Comparison of ENCODE assay signal across 22 cellular contexts in genomic region chrX:154030715-154031305, GRCh38. TPM values are rescaled to one million over a fixed set of nuclear protein-coding genes. Genes with fewer than 3 reads are reported as not detected.
DNase-seq lines count a peak whose midpoint lies in the region; ATAC-seq, FAIRE-seq and TF ChIP-seq lines count a peak whose summit lies in the region.
"Had no signal": no experiment of that assay in that cellular context is flagged by ENCODE, and none has a peak within 500 bp of the region (broad histone marks: within the 10 kb centered on the region; RNA-seq: fewer than 3 reads in every experiment).

No MANE protein-coding gene starts in this region.

- peaks cover 8% of the 10 kb centered on the region for H3K79me2 ChIP-seq in endothelial cell of umbilical vein (ENCODE audit: control insufficient read depth, insufficient read depth, low read length)

- H3K9me3 ChIP-seq in Panc1 (ENCODE audit: control insufficient read depth, insufficient read depth, low read depth, low read length) (no peaks in the 10 kb centered on the region), endothelial cell of umbilical vein (replicated peaks; ENCODE audit: control insufficient read depth, insufficient read depth, low read length) (no peaks in the 10 kb centered on the region)
- H3K9me3 ChIP-seq: SK-N-SH had no signal

- no peak for ATAC-seq in Panc1

- H3K4me3 ChIP-seq in Panc1 (ENCODE audit: low read depth in 2 of 2, low read length in 2 of 2) (no peak overlapping the region), endothelial cell of umbilical vein (replicated peaks in 1 of 3; ENCODE audit: insufficient read depth in 1 of 3, low read depth in 1 of 3, low read length in 3 of 3) (no peak overlapping the region)

- FAIRE-seq in endothelial cell of umbilical vein (lab: Jason Lieb, UNC) = no peak
- FAIRE-seq: GM18507, H54, RCC 7860 had no signal

- no peaks in the 10 kb centered on the region for H4K20me1 ChIP-seq in endothelial cell of umbilical vein (replicated peaks; ENCODE audit: control insufficient read depth, extremely low read depth, insufficient read depth, low read length)

- in situ Hi-C loops in Panc1 (cut with HindIII; ENCODE audit: low pct_unique_long_range_greater_than_20kb, low sequenced_read_pairs) (no loop called here), GM13976 (cut with MboI; ENCODE audit: low sequenced_read_pairs, unreplicated experiment) (no loop called here)

- H3K27me3 ChIP-seq in Panc1 (ENCODE audit: control insufficient read depth, insufficient read depth, low read length) (no peaks in the 10 kb centered on the region), endothelial cell of umbilical vein (ENCODE audit: control insufficient read depth in 2 of 2, insufficient read depth in 2 of 2, low read length in 2 of 2) (no peaks in the 10 kb centered on the region)

- no peak overlapping the region for H3K4me2 ChIP-seq in endothelial cell of umbilical vein (ENCODE audit: insufficient read depth, low read length)
- H3K4me2 ChIP-seq: SK-N-SH had no signal

- intact Hi-C loops in Panc1 (cut with micrococcal nuclease; ENCODE audit: unreplicated experiment) = no loop called here
- intact Hi-C loops in endothelial cell of umbilical vein (cut with micrococcal nuclease) = no loop called here

- no peaks in the 10 kb centered on the region for H3K9me1 ChIP-seq in endothelial cell of umbilical vein (replicated peaks; ENCODE audit: control insufficient read depth, extremely low read depth, insufficient read depth, low read length)

- no peaks in the 10 kb centered on the region for H3K4me1 ChIP-seq in Panc1 (ENCODE audit: control insufficient read depth, insufficient read depth, low read length)
- H3K4me1 ChIP-seq in endothelial cell of umbilical vein (ENCODE audit: control insufficient read depth, extremely low read depth, insufficient read depth, low read length) = no peaks in the 10 kb centered on the region

- H3K36me3 ChIP-seq in Panc1 (ENCODE audit: control insufficient read depth, insufficient read depth, low read length) = no peaks in the 10 kb centered on the region; the same call in 1 of the 2 replicates
- H3K36me3 ChIP-seq in endothelial cell of umbilical vein (ENCODE audit: control insufficient read depth in 2 of 2, extremely low read depth in 1 of 2, insufficient read depth in 2 of 2, low read length in 2 of 2) = peaks cover 0 to 23% of the 10 kb centered on the region in 2 experiments

- no peak overlapping the region for H3K9ac ChIP-seq in endothelial cell of umbilical vein (replicated peaks; ENCODE audit: extremely low read depth, insufficient read depth, low read length)
- H3K9ac ChIP-seq: SK-N-SH had no signal

- BruUV-seq in Panc1 (replicated peaks; lab: Mats Ljungman, UMichigan) = TSS peak; percentile 53
- TSS peak; percentile 3 for BruUV-seq in endothelial cell of umbilical vein (replicated peaks; lab: Mats Ljungman, UMichigan)

- dilution Hi-C loops in endothelial cell of umbilical vein (cut with MboI; ENCODE audit: extremely low pct_ligation_motif_present, low sequenced_read_pairs) = no loop called here

- H3K27ac ChIP-seq in Panc1 (ENCODE audit: low read length) = no peak overlapping the region
- no peak overlapping the region for H3K27ac ChIP-seq in endothelial cell of umbilical vein (ENCODE audit: insufficient read depth, low read depth, low read length)
- H3K27ac ChIP-seq in substantia nigra (ENCODE audit: low read depth, low read length, poor library complexity, severe bottlenecking) = peak overlapping the region; percentile 72
- H3K27ac ChIP-seq: C4-2B, HL-60 had no signal

- CTCF ChIA-PET in Panc1 (lab: Charles Lee) = no interaction called here
- CTCF ChIA-PET in endothelial cell of umbilical vein (lab: Charles Lee) = no interaction called here

- no peak for TF ChIP-seq POLR2A in endothelial cell of umbilical vein (IDR thresholded peaks at IDR 0.05; ENCODE audit: low read depth, low read length)

- TF ChIP-seq CTCF in Panc1 (IDR thresholded peaks at IDR 0.05) (no peak), endothelial cell of umbilical vein (IDR thresholded peaks at IDR 0.05; ENCODE audit: extremely low read depth in 1 of 2, insufficient read depth in 1 of 2, low read depth in 1 of 2, low read length in 2 of 2) (no peak), GM13976 (IDR thresholded peaks at IDR 0.05; ENCODE audit: borderline replicate concordance, control extremely low read depth, extremely low read depth, insufficient read depth, missing control alignments) (no peak)

- DNase-seq in ELF-1 (ENCODE audit: low read depth, low spot score) (peak; percentile 44), Panc1 (ENCODE audit: low read depth, low spot score) (no peak), endothelial cell of umbilical vein (ENCODE audit: low read depth, low spot score) (no peak), substantia nigra (lab: John Stamatoyannopoulos, UW) (no peak), NCI-H748 treated with DMSO at 0.1 percent for 48 hours (lab: John Stamatoyannopoulos, UW) (no peak), CD1c-positive myeloid dendritic cell (ENCODE audit: extremely low spot score) (no peak), GM13976 (ENCODE audit: low spot score) (no peak)
- DNase-seq: DMS153; DND-41; NCI-H1092 treated with DMSO at 0.1 percent for 48 hours; NCI-H1436; NCI-H187; NCI-H524; NCI-H82; NK-92 treated with Interleukin-12 subunit alpha and Interleukin-12 subunit beta, amount 100 ng/mL, for 24 hours; SK-N-SH; SW 1271 had no signal

- POLR2A ChIA-PET in Panc1 (lab: Charles Lee) = interaction anchor here (0.6 kb wide), 1 partner anchor 13 kb away, joined by 4 read pairs; no protein-coding TSS in a partner anchor
- POLR2A ChIA-PET in endothelial cell of umbilical vein (lab: Charles Lee) = no interaction called here

- no peak overlapping the region for H2AFZ ChIP-seq in endothelial cell of umbilical vein (ENCODE audit: low read depth, low read length)

TF ChIP-seq in endothelial cell of umbilical vein, 7 proteins besides CTCF, POLR2A, EP300 and RAD21:
- TF ChIP-seq FOS (IDR thresholded peaks at IDR 0.05; ENCODE audit: borderline replicate concordance, insufficient read depth, low read length) (no peak), MYC (IDR thresholded peaks at IDR 0.05; ENCODE audit: low read depth, low read length) (no peak), JUN (IDR thresholded peaks at IDR 0.05; ENCODE audit: borderline replicate concordance, insufficient read depth, insufficient read length, low read depth) (no peak), EZH2 (IDR thresholded peaks at IDR 0.05; ENCODE audit: borderline replicate concordance, low read depth, low read length, severe bottlenecking) (no peak), GATA2 (IDR thresholded peaks at IDR 0.05; ENCODE audit: insufficient read depth, insufficient read length, low read depth, low read length) (no peak)
TF ChIP-seq in endothelial cell of umbilical vein: peak in this region for 0.

RNA-seq across cellular contexts. Expression of gene IRAK1, which starts 11.1 kb away (rescaled TPM):
- total RNA-seq in Panc1 (2021; ENCODE audit: unreplicated experiment) (432 TPM), endothelial cell of umbilical vein (136 and 138 TPM in 2 replicates)
- polyA plus RNA-seq in Panc1 (2012; ENCODE audit: insufficient read length) = 588 TPM
- 63.6 and 74.7 TPM in 2 replicates for polyA plus RNA-seq in endothelial cell of umbilical vein
- polyA plus RNA-seq in endothelial cell of umbilical vein (2011; cell fraction: cytosol; rRNA removed) = 61.2 and 72.6 TPM in 2 replicates
- polyA plus RNA-seq in endothelial cell of umbilical vein (2011; cell fraction: nucleus; rRNA removed) = 58.0 and 67.1 TPM in 2 replicates
- 139 and 171 TPM in 2 replicates for polyA plus RNA-seq in endothelial cell of umbilical vein (2012)
- polyA minus RNA-seq in endothelial cell of umbilical vein = 59.6 and 74.0 TPM in 2 replicates
- 227 TPM for polyA minus RNA-seq in endothelial cell of umbilical vein (2011; cell fraction: cytosol; rRNA and poly(A)+ RNA removed)
- polyA minus RNA-seq in endothelial cell of umbilical vein (2011; cell fraction: nucleus; rRNA and poly(A)+ RNA removed) = 21.2 and 30.2 TPM in 2 replicates

RNA-seq across cellular contexts. Expression of gene TMEM187, which starts 58.3 kb away (rescaled TPM):
- 15.7 TPM for total RNA-seq in Panc1 (2021; ENCODE audit: unreplicated experiment)
- polyA plus RNA-seq in Panc1 (2012; ENCODE audit: insufficient read length) = 19.7 TPM
- 2.6 and 4.1 TPM in 2 replicates for total RNA-seq in endothelial cell of umbilical vein
- polyA plus RNA-seq in endothelial cell of umbilical vein = 15.7 and 19.0 TPM in 2 replicates
- 7.7 and 9.0 TPM in 2 replicates for polyA plus RNA-seq in endothelial cell of umbilical vein (2011; cell fraction: cytosol; rRNA removed)
- polyA plus RNA-seq in endothelial cell of umbilical vein (2011; cell fraction: nucleus; rRNA removed) = 3.2 and 3.8 TPM in 2 replicates
- polyA plus RNA-seq in endothelial cell of umbilical vein (2012) = 4.6 and 7.7 TPM in 2 replicates
- polyA minus RNA-seq in endothelial cell of umbilical vein = 6.6 and 8.6 TPM in 2 replicates
- polyA minus RNA-seq in endothelial cell of umbilical vein (2011; cell fraction: cytosol; rRNA and poly(A)+ RNA removed) = 7.8 TPM
- 1.5 and 2.1 TPM in 2 replicates for polyA minus RNA-seq in endothelial cell of umbilical vein (2011; cell fraction: nucleus; rRNA and poly(A)+ RNA removed)

RNA-seq across cellular contexts. Expression of gene HCFC1, which starts 59.2 kb away (rescaled TPM):
- total RNA-seq in Panc1 (2021; ENCODE audit: unreplicated experiment) (113 TPM), endothelial cell of umbilical vein (80.9 and 85.9 TPM in 2 replicates)
- polyA plus RNA-seq in Panc1 (2012; ENCODE audit: insufficient read length) = 77.9 TPM
- polyA plus RNA-seq in endothelial cell of umbilical vein = 14.6 and 15.9 TPM in 2 replicates
- polyA plus RNA-seq in endothelial cell of umbilical vein (2011; cell fraction: cytosol; rRNA removed) = 18.6 and 20.1 TPM in 2 replicates
- polyA plus RNA-seq in endothelial cell of umbilical vein (2011; cell fraction: nucleus; rRNA removed) = 41.9 and 48.6 TPM in 2 replicates
- polyA plus RNA-seq in endothelial cell of umbilical vein (2012) = 29.3 and 31.0 TPM in 2 replicates
- 19.1 and 19.8 TPM in 2 replicates for polyA minus RNA-seq in endothelial cell of umbilical vein
- polyA minus RNA-seq in endothelial cell of umbilical vein (2011; cell fraction: cytosol; rRNA and poly(A)+ RNA removed) = 33.4 TPM
- polyA minus RNA-seq in endothelial cell of umbilical vein (2011; cell fraction: nucleus; rRNA and poly(A)+ RNA removed) = 23.1 and 34.0 TPM in 2 replicates
